8 cellular contexts compared by ENCODE assay signal in the genomic region with DNA sequence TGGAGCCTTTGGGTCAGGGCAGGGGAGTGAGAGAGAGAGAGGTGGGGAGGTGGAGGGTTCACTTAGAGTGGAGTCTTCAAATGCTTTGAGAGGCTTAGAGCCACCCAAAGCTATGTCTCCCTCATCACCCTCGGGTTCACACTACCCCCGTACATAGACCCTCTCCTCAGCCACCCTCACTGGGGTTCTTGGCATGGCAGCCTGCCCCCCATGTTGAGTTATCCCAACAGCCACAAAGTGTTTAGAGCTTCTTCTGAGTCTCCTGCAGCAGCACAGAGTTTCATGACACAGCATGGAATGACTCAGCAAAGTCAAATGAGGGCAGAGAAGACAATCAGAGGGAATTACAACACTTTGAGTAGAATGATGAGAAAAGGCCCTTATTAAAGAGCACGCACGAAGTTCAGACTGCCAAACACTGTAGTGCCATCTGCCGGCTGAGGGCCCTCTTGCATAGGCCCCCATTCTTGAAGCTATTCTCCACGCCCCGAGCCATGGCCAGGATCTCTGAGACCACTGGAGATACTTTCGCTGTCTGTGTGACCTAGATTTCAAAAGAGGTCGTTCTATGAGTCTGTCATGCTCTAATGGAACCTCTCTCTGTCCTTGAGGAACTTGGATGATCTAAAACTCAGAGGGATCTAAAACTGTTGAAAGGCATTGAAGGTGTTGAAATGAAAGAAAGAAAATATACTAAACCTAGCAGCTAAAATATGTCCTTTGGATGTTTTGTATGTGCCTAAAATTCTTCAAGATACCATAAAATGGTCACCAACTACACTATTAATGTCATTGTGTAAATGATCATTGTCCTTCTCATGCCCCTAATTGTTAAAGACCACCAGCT.
A peak's percentile ranks its signal among the peaks of the same experiment; 100 is the strongest.
DNase-seq lines count a peak whose midpoint lies in the region; ATAC-seq and TF ChIP-seq lines count a peak whose summit lies in the region.

No MANE protein-coding gene starts in this region.

- no peak for TF ChIP-seq POLR2A in vagina (IDR thresholded peaks at IDR 0.05)

- intact Hi-C loops in head of caudate nucleus (cut with DNase I) = loop anchor here (10.0 kb wide), 1 partner anchor 635 kb away; no protein-coding TSS in a partner anchor
- intact Hi-C loops in posterior cingulate gyrus (cut with DNase I) = loop anchor here (1.0 to 5.0 kb wide), 2 partner anchors 223 to 633 kb away; a partner anchor contains a TSS
- intact Hi-C loops in vagina (cut with DNase I) = loop anchor here (10.0 kb wide), 1 partner anchor 625 kb away; no protein-coding TSS in a partner anchor

- no peaks in the 10 kb centered on the region for H3K36me3 Mint-ChIP-seq in activated naive CD4-positive, alpha-beta T cell treated with anti-CD3 and anti-CD28 coated beads, Interleukin-2, amount 10 ng/mL, durations not matched to agents 7 days and 5 days

- CTCF ChIA-PET in activated naive CD4-positive, alpha-beta T cell treated with anti-CD3 and anti-CD28 coated beads, Interleukin-2, amount 10 ng/mL, durations not matched to agents 7 days and 5 days (lab: Charles Lee) = interaction anchor here (0.6 to 4.9 kb wide), 20 partner anchors 10 to 631 kb away, joined by 3 to 43 read pairs (median 3); a partner anchor contains a TSS

- H3K9me3 Mint-ChIP-seq in activated naive CD4-positive, alpha-beta T cell treated with anti-CD3 and anti-CD28 coated beads, Interleukin-2, amount 10 ng/mL, durations not matched to agents 7 days and 5 days = no peaks in the 10 kb centered on the region

- peak; percentile 67 for ATAC-seq in GM21528 (IDR thresholded peaks at IDR 0.05; ENCODE audit: low FRiP score, unreplicated experiment)

- peak overlapping the region; percentile 78 for H3K27ac Mint-ChIP-seq in activated naive CD4-positive, alpha-beta T cell treated with anti-CD3 and anti-CD28 coated beads, Interleukin-2, amount 10 ng/mL, durations not matched to agents 7 days and 5 days

- no peak overlapping the region for H3K4me3 ChIP-seq in vagina

- no peak overlapping the region for H3K27ac ChIP-seq in vagina

- H3K4me1 ChIP-seq in vagina = peaks cover 25% of the 10 kb centered on the region

- peaks cover 8% of the 10 kb centered on the region for H3K4me1 Mint-ChIP-seq in activated naive CD4-positive, alpha-beta T cell treated with anti-CD3 and anti-CD28 coated beads, Interleukin-2, amount 10 ng/mL, durations not matched to agents 7 days and 5 days

- no peaks in the 10 kb centered on the region for H3K36me3 ChIP-seq in vagina

- DNase-seq in COLO829 (ENCODE audit: low spot score) (peak; percentile 84), LHCN-M2 (ENCODE audit: low read depth) (peak; percentile 95), SHP77 treated with DMSO at 0.1 percent for 48 hours (lab: John Stamatoyannopoulos, UW) (peak; percentile 94), head of caudate nucleus (peak; percentile 68 to 93 (median 85)), posterior cingulate gyrus (peak; percentile 35 to 95 (median 74)), vagina (ENCODE audit: extremely low spot score in 2 of 2) (peak in 1 of 2 donors; percentile 91)
- peak; percentile 74 for DNase-seq in activated naive CD4-positive, alpha-beta T cell treated with anti-CD3 and anti-CD28 coated beads, Interleukin-2, amount 10 ng/mL, durations not matched to agents 7 days and 5 days

- H3K27me3 Mint-ChIP-seq in activated naive CD4-positive, alpha-beta T cell treated with anti-CD3 and anti-CD28 coated beads, Interleukin-2, amount 10 ng/mL, durations not matched to agents 7 days and 5 days = no peaks in the 10 kb centered on the region

- no peaks in the 10 kb centered on the region for H3K27me3 ChIP-seq in vagina

- no peak overlapping the region for H3K4me3 Mint-ChIP-seq in activated naive CD4-positive, alpha-beta T cell treated with anti-CD3 and anti-CD28 coated beads, Interleukin-2, amount 10 ng/mL, durations not matched to agents 7 days and 5 days

- H3K9me3 ChIP-seq in vagina = no peaks in the 10 kb centered on the region

- TF ChIP-seq CTCF in vagina (IDR thresholded peaks at IDR 0.05) = peak in 2 of 3 experiments; percentile 83 to 87
